1 cellular context compared by ENCODE assay signal in the genomic region with DNA sequence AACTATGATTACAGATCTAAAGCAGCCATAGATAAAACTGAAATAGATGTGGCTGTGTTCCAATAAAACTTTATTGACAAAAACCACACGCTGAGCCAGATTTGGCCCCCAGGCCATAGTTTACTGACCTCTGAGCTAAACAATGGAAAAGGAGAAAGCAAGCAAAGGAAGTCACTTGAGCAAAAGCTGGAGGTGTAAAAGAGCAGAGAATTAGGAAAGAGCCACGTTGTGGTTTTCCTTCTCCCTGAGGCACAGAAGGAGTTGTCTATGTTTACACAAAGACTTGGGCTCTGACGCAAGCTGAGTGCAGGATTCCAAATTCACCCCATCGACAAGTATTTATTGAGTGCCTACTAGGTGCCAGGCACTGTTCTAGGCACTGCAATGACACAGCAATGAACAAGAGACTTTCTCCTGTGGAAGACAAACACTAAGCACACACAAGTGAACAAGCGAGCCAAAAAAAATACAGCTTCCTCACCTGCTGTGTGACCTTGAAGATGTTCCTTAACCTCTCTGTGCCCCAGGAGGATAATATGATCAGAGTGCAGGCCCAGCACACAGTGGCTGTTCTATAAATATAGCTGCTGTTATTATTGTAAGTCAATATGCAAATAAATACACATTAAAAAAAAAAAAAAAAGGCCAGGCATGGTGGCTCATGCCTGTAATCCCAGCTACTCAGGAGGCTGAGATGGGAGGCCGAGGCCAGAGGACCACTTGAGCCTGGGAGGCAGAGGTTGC.
TF ChIP-seq lines count a peak whose summit lies in the region.

No MANE protein-coding gene starts in this region.

TF ChIP-seq in H1, 55 proteins besides CTCF, POLR2A, EP300 and RAD21 (continued from another document):
- TF ChIP-seq TCF12 (IDR thresholded peaks at IDR 0.05; ENCODE audit: low read depth, low read length): no peak
- TF ChIP-seq RNF2 (IDR thresholded peaks at IDR 0.05; ENCODE audit: borderline replicate concordance, low read depth, low read length, missing control alignments, poor library complexity, severe bottlenecking): no peak
